ENCODE assay signal across 12 cellular contexts in the genomic region with DNA sequence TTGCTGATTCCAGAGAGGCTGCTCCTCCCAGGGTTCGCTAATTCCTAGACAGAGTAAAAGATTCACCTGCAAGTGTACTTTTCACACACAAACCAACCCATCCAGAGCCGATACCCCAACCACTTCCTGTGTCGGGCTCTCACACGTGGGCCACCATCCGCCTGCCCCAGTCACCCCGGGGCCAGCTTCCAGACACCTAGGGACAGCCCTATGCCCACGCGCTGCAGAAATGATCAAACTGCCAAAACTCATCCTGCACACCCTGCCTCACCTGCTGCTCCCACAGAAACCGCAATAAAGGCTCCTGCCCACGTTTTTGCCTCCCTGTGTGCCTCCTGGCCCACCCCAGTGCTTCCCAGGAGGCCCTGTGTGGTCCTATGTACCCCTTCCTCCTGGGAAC. TPM values are rescaled to one million over a fixed set of nuclear protein-coding genes. Genes with fewer than 3 reads are reported as not detected.
DNase-seq lines count a peak whose midpoint lies in the region; ATAC-seq lines count a peak whose summit lies in the region.
"Had no signal": no experiment of that assay in that cellular context is flagged by ENCODE, and none has a peak within 500 bp of the region (broad histone marks: within the 10 kb centered on the region; RNA-seq: fewer than 3 reads in every experiment).

No MANE protein-coding gene starts in this region.

- peaks cover 26% of the 10 kb centered on the region for H3K27me3 Mint-ChIP-seq in T-helper 2 cell treated with Interferon-gamma antibody and Interleukin-4, amounts not matched to agents 5 μg/mL and 100 μg/mL, for 36 hours (ENCODE audit: low read depth)
- H3K27me3 Mint-ChIP-seq in activated T-helper 17 cell treated with anti-CD3 and anti-CD28 coated beads, Interleukin-2, amount 50 U/mL, for 72 hours, result peaks cover 10% of the 10 kb centered on the region
- H3K27me3 Mint-ChIP-seq in natural killer cell treated with Interleukin-12 subunit alpha and Interleukin-12 subunit beta and Interleukin-15 and Interleukin-18, amount 100 ng/mL, for 72 hours, result peaks cover 29 to 37% of the 10 kb centered on the region in 2 donors

- H3K27ac Mint-ChIP-seq in T-helper 2 cell treated with Interferon-gamma antibody and Interleukin-4, amounts not matched to agents 5 μg/mL and 100 μg/mL, for 36 hours, result no peak overlapping the region
- H3K27ac Mint-ChIP-seq in activated T-helper 17 cell treated with anti-CD3 and anti-CD28 coated beads, Interleukin-2, amount 50 U/mL, for 72 hours, result peak overlapping the region; percentile 9
- H3K27ac Mint-ChIP-seq in natural killer cell treated with Interleukin-12 subunit alpha and Interleukin-12 subunit beta and Interleukin-15 and Interleukin-18, amount 100 ng/mL, for 72 hours, result no peak overlapping the region
- H3K27ac Mint-ChIP-seq in stimulated activated effector memory CD8-positive, alpha-beta T cell treated with anti-CD3 and anti-CD28 coated beads, Interleukin-12 subunit alpha, Interleukin-12 subunit beta, amount 100 ng/mL, for 72 hours, result peak overlapping the region; percentile 13

- no peaks in the 10 kb centered on the region for H3K9me3 Mint-ChIP-seq in T-helper 2 cell treated with Interferon-gamma antibody and Interleukin-4, amounts not matched to agents 5 μg/mL and 100 μg/mL, for 36 hours
- H3K9me3 Mint-ChIP-seq in activated T-helper 17 cell treated with anti-CD3 and anti-CD28 coated beads, Interleukin-2, amount 50 U/mL, for 72 hours, result no peaks in the 10 kb centered on the region
- H3K9me3 Mint-ChIP-seq in natural killer cell treated with Interleukin-12 subunit alpha and Interleukin-12 subunit beta and Interleukin-15 and Interleukin-18, amount 100 ng/mL, for 72 hours, result no peaks in the 10 kb centered on the region
- no peaks in the 10 kb centered on the region for H3K9me3 Mint-ChIP-seq in stimulated activated effector memory CD8-positive, alpha-beta T cell treated with anti-CD3 and anti-CD28 coated beads, Interleukin-12 subunit alpha, Interleukin-12 subunit beta, amount 100 ng/mL, for 72 hours

- peak; percentile 14 for DNase-seq in T-helper 2 cell treated with Interferon-gamma antibody and Interleukin-4, amounts not matched to agents 5 μg/mL and 100 μg/mL, for 36 hours (ENCODE audit: low spot score)
- DNase-seq in natural killer cell treated with Interleukin-12 subunit alpha and Interleukin-12 subunit beta and Interleukin-15 and Interleukin-18, amount 100 ng/mL, for 72 hours (ENCODE audit: low spot score), result no peak
- no peak for DNase-seq in stimulated activated effector memory CD8-positive, alpha-beta T cell treated with anti-CD3 and anti-CD28 coated beads, Interleukin-12 subunit alpha, Interleukin-12 subunit beta, amount 100 ng/mL, for 72 hours (ENCODE audit: low spot score in 2 of 2)
- no peak for DNase-seq in GOT3 (lab: John Stamatoyannopoulos, UW)
- no peak for DNase-seq in NCI-H1694 (lab: John Stamatoyannopoulos, UW)
- no peak for DNase-seq in DMS53 (lab: John Stamatoyannopoulos, UW)
- DNase-seq: brain microvascular endothelial cell, NCI-H1930, PC-9, trophoblast cell had no signal

- no peak overlapping the region for H3K4me3 Mint-ChIP-seq in T-helper 2 cell treated with Interferon-gamma antibody and Interleukin-4, amounts not matched to agents 5 μg/mL and 100 μg/mL, for 36 hours
- peak overlapping the region; percentile 38 for H3K4me3 Mint-ChIP-seq in activated T-helper 17 cell treated with anti-CD3 and anti-CD28 coated beads, Interleukin-2, amount 50 U/mL, for 72 hours
- H3K4me3 Mint-ChIP-seq in natural killer cell treated with Interleukin-12 subunit alpha and Interleukin-12 subunit beta and Interleukin-15 and Interleukin-18, amount 100 ng/mL, for 72 hours, result no peak overlapping the region
- H3K4me3 Mint-ChIP-seq in stimulated activated effector memory CD8-positive, alpha-beta T cell treated with anti-CD3 and anti-CD28 coated beads, Interleukin-12 subunit alpha, Interleukin-12 subunit beta, amount 100 ng/mL, for 72 hours, result peak overlapping the region; percentile 5

- peak; percentile 95 for ATAC-seq in activated T-helper 17 cell treated with anti-CD3 and anti-CD28 coated beads, Interleukin-2, amount 50 U/mL, for 72 hours (replicated peaks)
- peak; percentile 68 to 72 for ATAC-seq in natural killer cell treated with Interleukin-12 subunit alpha and Interleukin-12 subunit beta and Interleukin-15 and Interleukin-18, amount 100 ng/mL, for 72 hours
- peak; percentile 85 for ATAC-seq in stimulated activated effector memory CD8-positive, alpha-beta T cell treated with anti-CD3 and anti-CD28 coated beads, Interleukin-12 subunit alpha, Interleukin-12 subunit beta, amount 100 ng/mL, for 72 hours
- no peak for ATAC-seq in HG02870 (IDR thresholded peaks at IDR 0.05; ENCODE audit: unreplicated experiment)

- no peaks in the 10 kb centered on the region for H3K36me3 Mint-ChIP-seq in T-helper 2 cell treated with Interferon-gamma antibody and Interleukin-4, amounts not matched to agents 5 μg/mL and 100 μg/mL, for 36 hours (ENCODE audit: low read depth)
- H3K36me3 Mint-ChIP-seq in activated T-helper 17 cell treated with anti-CD3 and anti-CD28 coated beads, Interleukin-2, amount 50 U/mL, for 72 hours (ENCODE audit: low read depth), result no peaks in the 10 kb centered on the region
- no peaks in the 10 kb centered on the region for H3K36me3 Mint-ChIP-seq in natural killer cell treated with Interleukin-12 subunit alpha and Interleukin-12 subunit beta and Interleukin-15 and Interleukin-18, amount 100 ng/mL, for 72 hours
- H3K36me3 Mint-ChIP-seq in stimulated activated effector memory CD8-positive, alpha-beta T cell treated with anti-CD3 and anti-CD28 coated beads, Interleukin-12 subunit alpha, Interleukin-12 subunit beta, amount 100 ng/mL, for 72 hours, result peaks cover 4% of the 10 kb centered on the region

- H3K4me1 Mint-ChIP-seq in T-helper 2 cell treated with Interferon-gamma antibody and Interleukin-4, amounts not matched to agents 5 μg/mL and 100 μg/mL, for 36 hours (ENCODE audit: low read depth), result peaks cover 14% of the 10 kb centered on the region
- peaks cover 16% of the 10 kb centered on the region for H3K4me1 Mint-ChIP-seq in activated T-helper 17 cell treated with anti-CD3 and anti-CD28 coated beads, Interleukin-2, amount 50 U/mL, for 72 hours
- H3K4me1 Mint-ChIP-seq in natural killer cell treated with Interleukin-12 subunit alpha and Interleukin-12 subunit beta and Interleukin-15 and Interleukin-18, amount 100 ng/mL, for 72 hours (ENCODE audit: low read depth in 2 of 2), result peaks cover 18% of the 10 kb centered on the region in 2 donors
- H3K4me1 Mint-ChIP-seq in stimulated activated effector memory CD8-positive, alpha-beta T cell treated with anti-CD3 and anti-CD28 coated beads, Interleukin-12 subunit alpha, Interleukin-12 subunit beta, amount 100 ng/mL, for 72 hours, result peaks cover 20% of the 10 kb centered on the region

RNA-seq across cellular contexts. Expression of a gene that starts 59.5 kb away (rescaled TPM):
- total RNA-seq in activated T-helper 17 cell treated with anti-CD3 and anti-CD28 coated beads, Interleukin-2, amount 50 U/mL, for 72 hours, result 10 to 100 TPM; 17.0 to 24.7 TPM
- 10 to 100 TPM; 16.4 to 25.2 TPM for total RNA-seq in natural killer cell treated with Interleukin-12 subunit alpha and Interleukin-12 subunit beta and Interleukin-15 and Interleukin-18, amount 100 ng/mL, for 72 hours

Comparison
In these comparisons a context has a peak if more than half of its experiments do, and no peak if none do; other contexts are left out.
1. H3K27ac Mint-ChIP-seq: peak in activated T-helper 17 cell treated with anti-CD3 and anti-CD28 coated beads, Interleukin-2, amount 50 U/mL, for 72 hours (single experiment) and stimulated activated effector memory CD8-positive, alpha-beta T cell treated with anti-CD3 and anti-CD28 coated beads, Interleukin-12 subunit alpha, Interleukin-12 subunit beta, amount 100 ng/mL, for 72 hours (single experiment); none in T-helper 2 cell treated with Interferon-gamma antibody and Interleukin-4, amounts not matched to agents 5 μg/mL and 100 μg/mL, for 36 hours (single experiment) and natural killer cell treated with Interleukin-12 subunit alpha and Interleukin-12 subunit beta and Interleukin-15 and Interleukin-18, amount 100 ng/mL, for 72 hours (0 of 2).
2. H3K4me3 Mint-ChIP-seq: peak in activated T-helper 17 cell treated with anti-CD3 and anti-CD28 coated beads, Interleukin-2, amount 50 U/mL, for 72 hours (single experiment) and stimulated activated effector memory CD8-positive, alpha-beta T cell treated with anti-CD3 and anti-CD28 coated beads, Interleukin-12 subunit alpha, Interleukin-12 subunit beta, amount 100 ng/mL, for 72 hours (single experiment); none in T-helper 2 cell treated with Interferon-gamma antibody and Interleukin-4, amounts not matched to agents 5 μg/mL and 100 μg/mL, for 36 hours (single experiment) and natural killer cell treated with Interleukin-12 subunit alpha and Interleukin-12 subunit beta and Interleukin-15 and Interleukin-18, amount 100 ng/mL, for 72 hours (single experiment).